Comparison of ENCODE assay signal across 1 cellular context in genomic region chr10:84308021-84308420, GRCh38.
TF ChIP-seq lines count a peak whose summit lies in the region.

No MANE protein-coding gene starts in this region.

TF ChIP-seq in GM23338, 12 proteins besides CTCF, POLR2A, EP300 and RAD21 (continued from another document):
- TF ChIP-seq REST (IDR thresholded peaks at IDR 0.05; ENCODE audit: unreplicated experiment) (no peak), EZH2phosphoT487 (IDR thresholded peaks at IDR 0.05; ENCODE audit: unreplicated experiment) (no peak), JUNB (IDR thresholded peaks at IDR 0.05; ENCODE audit: unreplicated experiment) (no peak), ZNF331 (CRISPR knock-in tag; IDR thresholded peaks at IDR 0.05; ENCODE audit: low read depth) (no peak), EZH2 (IDR thresholded peaks at IDR 0.05; ENCODE audit: low read depth, unreplicated experiment) (no peak), ZNF462 (CRISPR knock-in tag; IDR thresholded peaks at IDR 0.05) (no peak), CREB1 (CRISPR knock-in tag; IDR thresholded peaks at IDR 0.05; ENCODE audit: low read depth) (no peak), NANOG (IDR thresholded peaks at IDR 0.05; ENCODE audit: borderline replicate concordance) (no peak), POLR2AphosphoS5 (IDR thresholded peaks at IDR 0.05; ENCODE audit: low read depth) (no peak), STAT1 (IDR thresholded peaks at IDR 0.05; ENCODE audit: unreplicated experiment) (no peak)
